In the genomic region with DNA sequence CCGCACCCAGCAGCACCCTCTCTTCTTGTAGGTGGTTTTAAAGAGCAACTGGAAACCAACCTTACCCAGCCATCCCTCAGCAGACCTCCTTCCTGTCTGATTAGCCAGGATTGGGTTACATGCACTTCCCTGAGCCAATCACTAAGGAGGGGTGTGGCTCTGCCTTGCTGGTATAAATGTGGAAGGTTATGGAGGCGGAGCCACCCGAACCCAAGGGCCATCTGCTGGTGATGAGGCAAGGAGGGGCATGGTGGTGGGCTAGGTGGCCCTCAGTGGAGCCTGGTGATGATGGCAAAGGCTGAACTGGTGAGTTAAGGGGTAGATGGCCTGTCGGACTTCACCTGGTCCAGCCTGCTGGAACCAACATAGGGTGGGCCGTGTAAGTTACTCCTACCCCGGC, we compare ENCODE assay signal across 1 cellular context.
TF ChIP-seq lines count a peak whose summit lies in the region.

No MANE protein-coding gene starts in this region.

TF ChIP-seq in K562, 482 proteins besides CTCF, POLR2A, EP300 and RAD21 (continued from another document):
- TF ChIP-seq, protein P1, sequence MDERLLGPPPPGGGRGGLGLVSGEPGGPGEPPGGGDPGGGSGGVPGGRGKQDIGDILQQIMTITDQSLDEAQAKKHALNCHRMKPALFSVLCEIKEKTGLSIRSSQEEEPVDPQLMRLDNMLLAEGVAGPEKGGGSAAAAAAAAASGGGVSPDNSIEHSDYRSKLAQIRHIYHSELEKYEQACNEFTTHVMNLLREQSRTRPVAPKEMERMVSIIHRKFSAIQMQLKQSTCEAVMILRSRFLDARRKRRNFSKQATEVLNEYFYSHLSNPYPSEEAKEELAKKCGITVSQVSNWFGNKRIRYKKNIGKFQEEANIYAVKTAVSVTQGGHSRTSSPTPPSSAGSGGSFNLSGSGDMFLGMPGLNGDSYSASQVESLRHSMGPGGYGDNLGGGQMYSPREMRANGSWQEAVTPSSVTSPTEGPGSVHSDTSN (CRISPR knock-in tag; IDR thresholded peaks at IDR 0.05; ENCODE audit: low read depth): no peak
- TF ChIP-seq, protein P1 (tag; conservative IDR thresholded peaks at IDR 0.05; ENCODE audit: low read depth): 0 out of 2 replicates have a peak, but pooled peaks have one; percentile 45
- TF ChIP-seq HDAC6 (IDR thresholded peaks at IDR 0.05; ENCODE audit: low read depth, low read length) (no peak), HEY1 (CRISPR knock-in tag; IDR thresholded peaks at IDR 0.05; ENCODE audit: borderline replicate concordance) (no peak), NFYB (IDR thresholded peaks at IDR 0.05; ENCODE audit: extremely low read depth, insufficient read length) (peak; percentile 91)
